1 cellular context compared by ENCODE assay signal in genomic region chr5:2137444-2138050, GRCh38.
TF ChIP-seq lines count a peak whose summit lies in the region.

No MANE protein-coding gene starts in this region.

TF ChIP-seq in H1, 55 proteins besides CTCF, POLR2A, EP300 and RAD21:
- no peak for TF ChIP-seq TAF1 (IDR thresholded peaks at IDR 0.05; ENCODE audit: low read depth, low read length)
- no peak for TF ChIP-seq HDAC2 (IDR thresholded peaks at IDR 0.05; ENCODE audit: borderline replicate concordance in 1 of 2, low read depth in 2 of 2, low read length in 2 of 2)
- TF ChIP-seq CHD7 (IDR thresholded peaks at IDR 0.05; ENCODE audit: insufficient replicate concordance, low read length) = no peak
- TF ChIP-seq SP1 (IDR thresholded peaks at IDR 0.05; ENCODE audit: low read depth, low read length) = no peak
TF ChIP-seq in H1: peak in this region for 0.
